ENCODE assay signal across 28 cellular contexts in genomic region chr6:107230448-107230847, GRCh38.
"Had no signal": no experiment of that assay in that cellular context is flagged by ENCODE, and none has a peak within 500 bp of the region (broad histone marks: within the 10 kb centered on the region; RNA-seq: fewer than 3 reads in every experiment).

No MANE protein-coding gene starts in this region.

- FAIRE-seq: endometrium had no signal

- H3K9me3 ChIP-seq: left lung, sigmoid colon, testis, vagina had no signal

- H3K4me3 ChIP-seq: cardiac muscle cell, heart right ventricle, left lung, lung, neural progenitor cell, sigmoid colon, smooth muscle cell, testis, vagina had no signal

- H3K27me3 ChIP-seq: cardiac muscle cell, heart right ventricle, left lung, neural progenitor cell, sigmoid colon, testis, vagina had no signal

- H3K9ac ChIP-seq: neural progenitor cell had no signal

- DNase-seq: activated CD4-positive, alpha-beta T cell treated with anti-CD3 and anti-CD28 coated beads for 4 hours; activated CD4-positive, alpha-beta T cell treated with anti-CD3 and anti-CD28 coated beads, Interleukin-2, amount 50 U/mL, for 48 hours; activated CD4-positive, CD25-positive, alpha-beta regulatory T cell; activated effector memory CD4-positive, alpha-beta T cell treated with Interleukin-2 at 50 U/mL for 16 hours; activated naive CD4-positive, alpha-beta T cell treated with anti-CD3 and anti-CD28 coated beads for 36 hours; activated naive CD8-positive, alpha-beta T cell treated with anti-CD3 and anti-CD28 coated beads, Interleukin-2, amount 10 ng/mL, durations not matched to agents 7 days and 5 days; activated T-cell treated with anti-CD3 and anti-CD28 coated beads, Interleukin-2, amount 50 U/mL, for 72 hours; amniotic stem cell; cortex of kidney; erythroblast; heart right ventricle; left lung; naive thymus-derived CD8-positive, alpha-beta T cell; retina; sigmoid colon; stimulated activated CD4-positive, alpha-beta T cell treated with anti-CD3 and anti-CD28 coated beads, Interleukin-15, amount 100 ng/mL, for 24 hours; stimulated activated naive B cell treated with anti-CD40 and anti-IgM and Interleukin-4, amounts not matched to agents 10 μg/mL and 1 μg/mL and 100 μg/mL, for 72 hours; T-helper 9 cell; testis had no signal

- H3K4me1 ChIP-seq: left lung, neural progenitor cell, sigmoid colon, testis had no signal

- H3K27me3 Mint-ChIP-seq: activated naive CD8-positive, alpha-beta T cell treated with anti-CD3 and anti-CD28 coated beads, Interleukin-2, amount 10 ng/mL, durations not matched to agents 7 days and 5 days; naive thymus-derived CD8-positive, alpha-beta T cell; progenitor cell of endocrine pancreas; stimulated activated naive B cell treated with anti-CD40 and anti-IgM and Interleukin-4, amounts not matched to agents 10 μg/mL and 1 μg/mL and 100 μg/mL, for 72 hours; type B pancreatic cell had no signal

- H3K27ac Mint-ChIP-seq: activated naive CD4-positive, alpha-beta T cell treated with anti-CD3 and anti-CD28 coated beads for 36 hours; activated naive CD8-positive, alpha-beta T cell treated with anti-CD3 and anti-CD28 coated beads, Interleukin-2, amount 10 ng/mL, durations not matched to agents 7 days and 5 days; activated T-cell treated with anti-CD3 and anti-CD28 coated beads, Interleukin-2, amount 50 U/mL, for 72 hours; mesothelial cell of epicardium; neural progenitor cell; progenitor cell of endocrine pancreas; stimulated activated naive B cell treated with anti-CD40 and anti-IgM and Interleukin-4, amounts not matched to agents 10 μg/mL and 1 μg/mL and 100 μg/mL, for 72 hours; type B pancreatic cell had no signal

- H3K36me3 ChIP-seq: cardiac muscle cell, left lung, neural progenitor cell, sigmoid colon, vagina had no signal

- H3K9me3 Mint-ChIP-seq: activated naive CD8-positive, alpha-beta T cell treated with anti-CD3 and anti-CD28 coated beads, Interleukin-2, amount 10 ng/mL, durations not matched to agents 7 days and 5 days; neural progenitor cell had no signal

- H2AFZ ChIP-seq: neural progenitor cell had no signal

- H3K4me2 ChIP-seq: neural progenitor cell, smooth muscle cell had no signal

- ATAC-seq: activated T-cell treated with anti-CD3 and anti-CD28 coated beads, Interleukin-2, amount 50 U/mL, for 72 hours; heart right ventricle; left lung; naive thymus-derived CD8-positive, alpha-beta T cell; stimulated activated naive B cell treated with anti-CD40 and anti-IgM and Interleukin-4, amounts not matched to agents 10 μg/mL and 1 μg/mL and 100 μg/mL, for 72 hours had no signal

- H3K4me1 Mint-ChIP-seq: mesothelial cell of epicardium; stimulated activated naive B cell treated with anti-CD40 and anti-IgM and Interleukin-4, amounts not matched to agents 10 μg/mL and 1 μg/mL and 100 μg/mL, for 72 hours had no signal

- H3K4me3 Mint-ChIP-seq: activated naive CD4-positive, alpha-beta T cell treated with anti-CD3 and anti-CD28 coated beads for 36 hours; activated naive CD8-positive, alpha-beta T cell treated with anti-CD3 and anti-CD28 coated beads, Interleukin-2, amount 10 ng/mL, durations not matched to agents 7 days and 5 days; activated T-cell treated with anti-CD3 and anti-CD28 coated beads, Interleukin-2, amount 50 U/mL, for 72 hours; mesothelial cell of epicardium; naive thymus-derived CD8-positive, alpha-beta T cell; neural progenitor cell; stimulated activated naive B cell treated with anti-CD40 and anti-IgM and Interleukin-4, amounts not matched to agents 10 μg/mL and 1 μg/mL and 100 μg/mL, for 72 hours; type B pancreatic cell had no signal

- H3K27ac ChIP-seq: cardiac muscle cell, heart right ventricle, left lung, neural progenitor cell, sigmoid colon, testis, vagina had no signal
